8 cellular contexts compared by ENCODE assay signal in the genomic region with DNA sequence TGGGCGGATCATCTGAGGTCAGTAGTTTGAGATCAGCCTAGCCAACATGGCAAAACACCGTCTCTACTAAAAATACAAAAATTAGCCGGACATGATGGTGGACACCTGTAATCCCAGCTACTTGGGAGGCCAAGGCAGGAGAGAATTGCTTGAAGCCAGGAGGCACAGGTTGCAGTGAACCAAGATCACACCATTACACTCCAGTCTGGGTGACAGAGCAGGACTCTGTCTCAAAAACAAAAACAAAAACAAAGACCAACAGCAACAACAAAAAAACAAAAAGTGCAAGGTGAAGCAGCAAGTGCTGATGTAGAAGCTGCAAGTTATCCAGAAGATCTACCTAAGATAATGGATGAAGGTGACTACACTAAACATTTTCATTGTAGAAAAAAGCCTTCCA. TPM values are rescaled to one million over a fixed set of nuclear protein-coding genes. Genes with fewer than 3 reads are reported as not detected.
DNase-seq lines count a peak whose midpoint lies in the region; ATAC-seq and TF ChIP-seq lines count a peak whose summit lies in the region.
"Not testable (repeated sequence)": the region's sequence is repeated elsewhere in the genome, so short reads cannot be mapped to it uniquely, and the experiment has no call there.

No MANE protein-coding gene starts in this region.

- H3K4me1 ChIP-seq in CD8-positive, alpha-beta T cell (ENCODE audit: insufficient read depth, low read length), result peaks cover 23% of the 10 kb centered on the region
- not testable (repeated sequence) for H3K4me1 ChIP-seq in thymus (ENCODE audit: control insufficient read depth, insufficient read depth, low read length)

- not testable (repeated sequence) for H3K4me3 ChIP-seq in CD8-positive, alpha-beta T cell (ENCODE audit: low read depth, low read length); coronary artery; thymus (ENCODE audit: low read length)

- TF ChIP-seq CTCF in CD8-positive, alpha-beta T cell (IDR thresholded peaks at IDR 0.05); RWPE1 (conservative IDR thresholded peaks at IDR 0.05; ENCODE audit: low read depth); activated CD8-positive, alpha-beta T cell treated with anti-CD3 and anti-CD28 coated beads for 36 hours (IDR thresholded peaks at IDR 0.05); coronary artery (IDR thresholded peaks at IDR 0.05); progenitor cell of endocrine pancreas (IDR thresholded peaks at IDR 0.05; ENCODE audit: unreplicated experiment): not testable (repeated sequence)

- not testable (repeated sequence) for H3K9me3 ChIP-seq in CD8-positive, alpha-beta T cell (ENCODE audit: low read length); thymus (ENCODE audit: control insufficient read depth)

- H3K4me1 Mint-ChIP-seq in CD8-positive, alpha-beta T cell (ENCODE audit: low read depth), result peaks cover 44% of the 10 kb centered on the region
- H3K4me1 Mint-ChIP-seq in activated CD8-positive, alpha-beta T cell treated with anti-CD3 and anti-CD28 coated beads for 36 hours (ENCODE audit: low read depth), result peaks cover 36% of the 10 kb centered on the region
- peaks cover 29% of the 10 kb centered on the region for H3K4me1 Mint-ChIP-seq in activated naive CD4-positive, alpha-beta T cell treated with anti-CD3 and anti-CD28 coated beads, Interleukin-2, amount 10 ng/mL, durations not matched to agents 7 days and 5 days
- H3K4me1 Mint-ChIP-seq in naive B cell, result peaks cover 21 to 46% (median 35%) of the 10 kb centered on the region in 3 donors
- peaks cover 24% of the 10 kb centered on the region for H3K4me1 Mint-ChIP-seq in progenitor cell of endocrine pancreas (ENCODE audit: low read depth)

- not testable (repeated sequence) for H3K27ac ChIP-seq in CD8-positive, alpha-beta T cell (ENCODE audit: low read depth, low read length); coronary artery
- H3K27ac ChIP-seq in RWPE1, result peak overlapping the region; percentile 45
- peak overlapping the region; percentile 31 for H3K27ac ChIP-seq in thymus (ENCODE audit: low read depth)

- CTCF ChIA-PET in CD8-positive, alpha-beta T cell (lab: Charles Lee), result interaction anchor here (0.7 to 1.6 kb wide), 3 partner anchors 12 to 193 kb away, joined by 3 to 6 read pairs (median 3); no protein-coding TSS in a partner anchor
- CTCF ChIA-PET in RWPE1 (lab: Yijun Ruan, JAX), result interaction anchor here (0.6 kb wide), 1 partner anchor 55 kb away, joined by 4 read pairs; no protein-coding TSS in a partner anchor
- CTCF ChIA-PET in activated CD8-positive, alpha-beta T cell treated with anti-CD3 and anti-CD28 coated beads for 36 hours (lab: Charles Lee), result interaction anchor here (1.0 to 1.5 kb wide), 4 partner anchors 12 to 171 kb away, joined by 3 to 9 read pairs (median 6); no protein-coding TSS in a partner anchor
- CTCF ChIA-PET in activated naive CD4-positive, alpha-beta T cell treated with anti-CD3 and anti-CD28 coated beads, Interleukin-2, amount 10 ng/mL, durations not matched to agents 7 days and 5 days (lab: Charles Lee), result interaction anchor here (1.1 to 1.2 kb wide), 2 partner anchors 12 to 171 kb away, joined by 4 to 6 read pairs; no protein-coding TSS in a partner anchor

- intact Hi-C loops in CD8-positive, alpha-beta T cell (cut with DNase I, micrococcal nuclease), result loop anchor here in 1 of 2 experiments (10.0 kb wide), 2 partner anchors 263 to 373 kb away; a partner anchor contains a TSS
- intact Hi-C loops in activated CD8-positive, alpha-beta T cell treated with anti-CD3 and anti-CD28 coated beads for 36 hours (cut with micrococcal nuclease), result not testable (repeated sequence)

- H3K9me3 Mint-ChIP-seq in CD8-positive, alpha-beta T cell; activated CD8-positive, alpha-beta T cell treated with anti-CD3 and anti-CD28 coated beads for 36 hours; activated naive CD4-positive, alpha-beta T cell treated with anti-CD3 and anti-CD28 coated beads, Interleukin-2, amount 10 ng/mL, durations not matched to agents 7 days and 5 days; naive B cell; progenitor cell of endocrine pancreas (ENCODE audit: low read depth): not testable (repeated sequence)

- H3K36me3 Mint-ChIP-seq in CD8-positive, alpha-beta T cell, result peaks cover 68% of the 10 kb centered on the region
- H3K36me3 Mint-ChIP-seq in activated CD8-positive, alpha-beta T cell treated with anti-CD3 and anti-CD28 coated beads for 36 hours (ENCODE audit: low read depth), result peaks cover 64% of the 10 kb centered on the region
- peaks cover 46% of the 10 kb centered on the region for H3K36me3 Mint-ChIP-seq in activated naive CD4-positive, alpha-beta T cell treated with anti-CD3 and anti-CD28 coated beads, Interleukin-2, amount 10 ng/mL, durations not matched to agents 7 days and 5 days
- H3K36me3 Mint-ChIP-seq in naive B cell (peaks cover 16 to 20% of the 10 kb centered on the region in 2 donors), progenitor cell of endocrine pancreas (ENCODE audit: insufficient read depth) (peaks cover 37% of the 10 kb centered on the region)

- H3K4me3 Mint-ChIP-seq in CD8-positive, alpha-beta T cell; activated CD8-positive, alpha-beta T cell treated with anti-CD3 and anti-CD28 coated beads for 36 hours; activated naive CD4-positive, alpha-beta T cell treated with anti-CD3 and anti-CD28 coated beads, Interleukin-2, amount 10 ng/mL, durations not matched to agents 7 days and 5 days; naive B cell; progenitor cell of endocrine pancreas (ENCODE audit: low read depth): not testable (repeated sequence)

- DNase-seq in CD8-positive, alpha-beta T cell; RWPE1 (ENCODE audit: low spot score); activated CD8-positive, alpha-beta T cell treated with anti-CD3 and anti-CD28 coated beads for 36 hours; naive B cell; progenitor cell of endocrine pancreas (ENCODE audit: low spot score, unreplicated experiment): not testable (repeated sequence)
- peak; percentile 9 for DNase-seq in activated naive CD4-positive, alpha-beta T cell treated with anti-CD3 and anti-CD28 coated beads, Interleukin-2, amount 10 ng/mL, durations not matched to agents 7 days and 5 days
- peak; percentile 17 for DNase-seq in coronary artery (ENCODE audit: low spot score)

- H3K27ac Mint-ChIP-seq in CD8-positive, alpha-beta T cell, result peak overlapping the region; percentile 64
- peak overlapping the region; percentile 52 for H3K27ac Mint-ChIP-seq in activated CD8-positive, alpha-beta T cell treated with anti-CD3 and anti-CD28 coated beads for 36 hours
- peak overlapping the region; percentile 19 for H3K27ac Mint-ChIP-seq in activated naive CD4-positive, alpha-beta T cell treated with anti-CD3 and anti-CD28 coated beads, Interleukin-2, amount 10 ng/mL, durations not matched to agents 7 days and 5 days
- H3K27ac Mint-ChIP-seq in naive B cell (peak overlapping the region in 4 of 6 donors; percentile 34 to 74 (median 48)), progenitor cell of endocrine pancreas (peak overlapping the region; percentile 22)

- WGBS in thymus, result 96% methylated on average over 3 of the region's 3 CpGs

- ATAC-seq in CD8-positive, alpha-beta T cell; activated CD8-positive, alpha-beta T cell treated with anti-CD3 and anti-CD28 coated beads for 36 hours; naive B cell (ENCODE audit: low read depth in 2 of 2): not testable (repeated sequence)

- not testable (repeated sequence) for H3K27me3 ChIP-seq in CD8-positive, alpha-beta T cell (ENCODE audit: insufficient read depth, low read length); thymus (ENCODE audit: control insufficient read depth, insufficient read depth)

- peaks cover 23% of the 10 kb centered on the region for H3K36me3 ChIP-seq in CD8-positive, alpha-beta T cell (ENCODE audit: insufficient read depth, low read length)
- peaks cover 61% of the 10 kb centered on the region for H3K36me3 ChIP-seq in thymus (ENCODE audit: control insufficient read depth, insufficient read depth)

- H3K27me3 Mint-ChIP-seq in CD8-positive, alpha-beta T cell (ENCODE audit: low read depth); activated CD8-positive, alpha-beta T cell treated with anti-CD3 and anti-CD28 coated beads for 36 hours; activated naive CD4-positive, alpha-beta T cell treated with anti-CD3 and anti-CD28 coated beads, Interleukin-2, amount 10 ng/mL, durations not matched to agents 7 days and 5 days; naive B cell; progenitor cell of endocrine pancreas: not testable (repeated sequence)

- POLR2A ChIA-PET in CD8-positive, alpha-beta T cell (lab: Charles Lee), result interaction anchor here (0.6 to 5.1 kb wide), 4 partner anchors 8 to 107 kb away, joined by 3 to 51 read pairs (median 4); a partner anchor contains a TSS
- POLR2A ChIA-PET in RWPE1 (lab: Yijun Ruan, JAX; ENCODE audit: low non-redundant PET), result not testable (repeated sequence)
- POLR2A ChIA-PET in activated CD8-positive, alpha-beta T cell treated with anti-CD3 and anti-CD28 coated beads for 36 hours (lab: Charles Lee), result interaction anchor here (0.8 to 1.8 kb wide), 6 partner anchors 9 to 67 kb away, joined by 3 to 5 read pairs (median 5); a partner anchor contains a TSS

RNA-seq across cellular contexts. Expression of a gene that starts 17.5 kb away (rescaled TPM):
- total RNA-seq in CD8-positive, alpha-beta T cell, result 100 to 1,000 TPM; 620 to 627 TPM
- 100 to 1,000 TPM; 402 to 404 TPM for total RNA-seq in activated CD8-positive, alpha-beta T cell treated with anti-CD3 and anti-CD28 coated beads for 36 hours
- 100 to 1,000 TPM; 246 to 396 (median 285) TPM for polyA plus RNA-seq in naive B cell (ENCODE audit: low read depth in 6 of 6)
- 427 and 442 TPM in 2 replicates for total RNA-seq in progenitor cell of endocrine pancreas
- 299 TPM for polyA plus RNA-seq in thymus
